In genomic region chr12:100995201-100995600, GRCh38 we compare ENCODE assay signal across 12 cellular contexts.
DNase-seq lines count a peak whose midpoint lies in the region; ATAC-seq, FAIRE-seq and TF ChIP-seq lines count a peak whose summit lies in the region.
"Had no signal": no experiment of that assay in that cellular context is flagged by ENCODE, and none has a peak within 500 bp of the region (broad histone marks: within the 10 kb centered on the region; RNA-seq: fewer than 3 reads in every experiment).

No MANE protein-coding gene starts in this region.

- H3K9me3 ChIP-seq in HUES48 (ENCODE audit: control insufficient read depth, insufficient read depth, low read length) = no peaks in the 10 kb centered on the region
- H3K9me3 ChIP-seq: BLaER1 had no signal

- ATAC-seq in GM21723 (IDR thresholded peaks at IDR 0.05; ENCODE audit: unreplicated experiment) = peak; percentile 72
- ATAC-seq in GM21737 (IDR thresholded peaks at IDR 0.05; ENCODE audit: unreplicated experiment) = no peak
- ATAC-seq: activated CD8-positive, alpha-beta T cell treated with anti-CD3 and anti-CD28 coated beads for 36 hours had no signal

- H3K9ac ChIP-seq in HUES48 (ENCODE audit: low read depth, low read length) = no peak overlapping the region
- H3K9ac ChIP-seq: BLaER1, parathyroid adenoma had no signal

- no peaks in the 10 kb centered on the region for H3K27me3 ChIP-seq in HUES48 (ENCODE audit: control insufficient read depth, insufficient read depth, low read length)
- H3K27me3 ChIP-seq: BLaER1 had no signal

- no peak for TF ChIP-seq CTCF in fibroblast of pulmonary artery (IDR thresholded peaks at IDR 0.05; ENCODE audit: low read length, missing control alignments)

- peak overlapping the region; percentile 82 for H3K27ac ChIP-seq in HUES48 (ENCODE audit: low read depth, low read length)
- H3K27ac ChIP-seq: BLaER1, parathyroid adenoma had no signal

- no peaks in the 10 kb centered on the region for H3K36me3 ChIP-seq in HUES48 (ENCODE audit: control insufficient read depth, insufficient read depth, low read length)
- H3K36me3 ChIP-seq: BLaER1 had no signal

- peaks cover 10% of the 10 kb centered on the region for H3K4me1 ChIP-seq in HUES48 (ENCODE audit: control insufficient read depth, insufficient read depth, low read length)
- H3K4me1 ChIP-seq: BLaER1, parathyroid adenoma had no signal

- DNase-seq in GM03348 (ENCODE audit: low spot score) (peak; percentile 30), fibroblast of pulmonary artery (ENCODE audit: low read depth) (peak; percentile 91), epidermal melanocyte (ENCODE audit: insufficient read length, low spot score) (no peak), frontal cortex (ENCODE audit: low spot score in 2 of 2) (no peak)
- DNase-seq in stimulated activated CD4-positive, alpha-beta T cell treated with anti-CD3 and anti-CD28 coated beads, Interleukin-4, amount 100 ng/mL, for 24 hours = no peak
- DNase-seq: activated CD8-positive, alpha-beta T cell treated with anti-CD3 and anti-CD28 coated beads for 36 hours; stimulated activated CD8-positive, alpha-beta memory T cell treated with anti-CD3 and anti-CD28 coated beads, Interleukin-4, amount 100 ng/mL, for 48 hours had no signal

- no peak overlapping the region for H3K4me3 ChIP-seq in HUES48 (ENCODE audit: low read depth, low read length)
- H3K4me3 ChIP-seq in fibroblast of pulmonary artery (replicated peaks; ENCODE audit: low read depth, low read length) = no peak overlapping the region
- H3K4me3 ChIP-seq: BLaER1 had no signal

- FAIRE-seq in frontal cortex (lab: Jason Lieb, UNC) = no peak

Comparison
In these comparisons a context has a peak if more than half of its experiments do, and no peak if none do; other contexts are left out.
1. DNase-seq: peak in GM03348 (single experiment) and fibroblast of pulmonary artery (single experiment); none in epidermal melanocyte (single experiment), frontal cortex (0 of 2) and stimulated activated CD4-positive, alpha-beta T cell treated with anti-CD3 and anti-CD28 coated beads, Interleukin-4, amount 100 ng/mL, for 24 hours (single experiment).